In genomic region chr5:124961517-124961916, GRCh38 we compare ENCODE assay signal across 18 cellular contexts.
"Had no signal": no experiment of that assay in that cellular context is flagged by ENCODE, and none has a peak within 500 bp of the region (broad histone marks: within the 10 kb centered on the region; RNA-seq: fewer than 3 reads in every experiment).

No MANE protein-coding gene starts in this region.

- H3K9me3 Mint-ChIP-seq: naive thymus-derived CD8-positive, alpha-beta T cell had no signal

- H3K36me3 Mint-ChIP-seq: naive thymus-derived CD8-positive, alpha-beta T cell; stimulated activated effector memory CD8-positive, alpha-beta T cell treated with anti-CD3 and anti-CD28 coated beads, Interleukin-12 subunit alpha, Interleukin-12 subunit beta, amount 100 ng/mL, for 72 hours had no signal

- H3K27me3 ChIP-seq: right atrium auricular region, stomach, thyroid gland had no signal

- H3K4me1 ChIP-seq: prostate gland, right atrium auricular region, stomach, thyroid gland had no signal

- H3K9me3 ChIP-seq: prostate gland, right atrium auricular region, stomach, thyroid gland had no signal

- H3K36me3 ChIP-seq: prostate gland, right atrium auricular region, stomach, thyroid gland had no signal

- H3K4me1 Mint-ChIP-seq: stimulated activated effector memory CD8-positive, alpha-beta T cell treated with anti-CD3 and anti-CD28 coated beads, Interleukin-12 subunit alpha, Interleukin-12 subunit beta, amount 100 ng/mL, for 72 hours had no signal

- H3K4me3 Mint-ChIP-seq: effector memory CD8-positive, alpha-beta T cell; naive thymus-derived CD8-positive, alpha-beta T cell; nephron progenitor cell; stimulated activated effector memory CD8-positive, alpha-beta T cell treated with anti-CD3 and anti-CD28 coated beads, Interleukin-12 subunit alpha, Interleukin-12 subunit beta, amount 100 ng/mL, for 72 hours had no signal

- FAIRE-seq: endometrium, frontal cortex, kidney had no signal

- DNase-seq: cortex of kidney; effector memory CD8-positive, alpha-beta T cell; erythroblast; kidney; naive thymus-derived CD8-positive, alpha-beta T cell; nephron progenitor cell; nucleus accumbens; stimulated activated CD4-positive, alpha-beta T cell treated with anti-CD3 and anti-CD28 coated beads, Interleukin-2, amount 100 ng/mL, for 24 hours; stimulated activated CD4-positive, alpha-beta T cell treated with anti-CD3 and anti-CD28 coated beads, Interleukin-4, amount 100 ng/mL, for 24 hours; stimulated activated naive CD4-positive, alpha-beta T cell treated with Interleukin-2 at 50 U/mL for 16 hours; stomach; thyroid gland; trophoblast cell had no signal

- H3K27me3 Mint-ChIP-seq: effector memory CD8-positive, alpha-beta T cell had no signal

- H3K27ac ChIP-seq: prostate gland, right atrium auricular region, stomach, thyroid gland had no signal

- H3K27ac Mint-ChIP-seq: effector memory CD8-positive, alpha-beta T cell; naive thymus-derived CD8-positive, alpha-beta T cell; nephron progenitor cell; stimulated activated effector memory CD8-positive, alpha-beta T cell treated with anti-CD3 and anti-CD28 coated beads, Interleukin-12 subunit alpha, Interleukin-12 subunit beta, amount 100 ng/mL, for 72 hours had no signal

- H3K4me3 ChIP-seq: prostate gland, right atrium auricular region, stomach, thyroid gland had no signal
